2 cellular contexts compared by ENCODE assay signal in the genomic region with DNA sequence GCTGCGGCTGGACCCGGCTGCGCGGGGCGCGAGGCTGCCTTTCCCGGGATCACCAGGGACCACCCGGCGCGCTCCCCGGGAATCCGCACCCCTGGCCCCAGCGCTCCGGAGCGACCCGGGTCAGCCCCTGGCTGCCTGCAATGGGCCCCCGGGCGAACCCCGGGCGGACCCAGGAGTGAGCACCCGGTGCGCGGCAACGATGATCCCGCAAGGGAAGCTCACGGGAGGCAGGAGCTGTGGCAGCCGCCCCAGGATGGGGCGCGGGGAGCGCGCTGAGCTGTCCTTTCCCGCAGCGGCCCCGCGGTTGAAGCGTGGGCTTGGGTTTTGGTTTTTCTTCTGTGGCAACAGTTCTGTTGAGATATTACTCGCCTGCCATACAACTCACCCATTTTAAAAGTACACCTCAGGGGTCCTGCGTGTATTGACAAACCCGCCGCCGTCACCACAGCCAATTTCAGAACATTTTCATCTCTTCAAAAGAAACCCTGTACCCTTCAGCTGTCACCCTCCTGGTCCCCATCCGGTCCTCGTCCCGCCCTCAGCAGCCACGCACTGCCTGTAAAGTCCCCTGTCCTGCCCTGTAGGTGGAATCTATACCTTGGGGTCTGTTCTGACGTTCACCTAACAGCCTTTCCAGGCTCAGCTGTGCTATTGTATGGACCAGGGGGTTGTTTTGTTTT.
TF ChIP-seq lines count a peak whose summit lies in the region.

No MANE protein-coding gene starts in this region.

TF ChIP-seq in IMR-90, 13 proteins besides CTCF, POLR2A, EP300 and RAD21:
- TF ChIP-seq, protein P1, sequence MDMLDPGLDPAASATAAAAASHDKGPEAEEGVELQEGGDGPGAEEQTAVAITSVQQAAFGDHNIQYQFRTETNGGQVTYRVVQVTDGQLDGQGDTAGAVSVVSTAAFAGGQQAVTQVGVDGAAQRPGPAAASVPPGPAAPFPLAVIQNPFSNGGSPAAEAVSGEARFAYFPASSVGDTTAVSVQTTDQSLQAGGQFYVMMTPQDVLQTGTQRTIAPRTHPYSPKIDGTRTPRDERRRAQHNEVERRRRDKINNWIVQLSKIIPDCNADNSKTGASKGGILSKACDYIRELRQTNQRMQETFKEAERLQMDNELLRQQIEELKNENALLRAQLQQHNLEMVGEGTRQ (IDR thresholded peaks at IDR 0.05; ENCODE audit: low read depth, low read length), result no peak
- TF ChIP-seq CEBPB (IDR thresholded peaks at IDR 0.05; ENCODE audit: low read depth, low read length), result no peak
- TF ChIP-seq, protein P2, sequence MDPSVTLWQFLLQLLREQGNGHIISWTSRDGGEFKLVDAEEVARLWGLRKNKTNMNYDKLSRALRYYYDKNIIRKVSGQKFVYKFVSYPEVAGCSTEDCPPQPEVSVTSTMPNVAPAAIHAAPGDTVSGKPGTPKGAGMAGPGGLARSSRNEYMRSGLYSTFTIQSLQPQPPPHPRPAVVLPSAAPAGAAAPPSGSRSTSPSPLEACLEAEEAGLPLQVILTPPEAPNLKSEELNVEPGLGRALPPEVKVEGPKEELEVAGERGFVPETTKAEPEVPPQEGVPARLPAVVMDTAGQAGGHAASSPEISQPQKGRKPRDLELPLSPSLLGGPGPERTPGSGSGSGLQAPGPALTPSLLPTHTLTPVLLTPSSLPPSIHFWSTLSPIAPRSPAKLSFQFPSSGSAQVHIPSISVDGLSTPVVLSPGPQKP (IDR thresholded peaks at IDR 0.05; ENCODE audit: borderline replicate concordance, low read depth, low read length), result no peak

TF ChIP-seq in neural cell, 6 proteins besides CTCF, POLR2A, EP300 and RAD21 (continued from another document):
- TF ChIP-seq, protein P3, sequence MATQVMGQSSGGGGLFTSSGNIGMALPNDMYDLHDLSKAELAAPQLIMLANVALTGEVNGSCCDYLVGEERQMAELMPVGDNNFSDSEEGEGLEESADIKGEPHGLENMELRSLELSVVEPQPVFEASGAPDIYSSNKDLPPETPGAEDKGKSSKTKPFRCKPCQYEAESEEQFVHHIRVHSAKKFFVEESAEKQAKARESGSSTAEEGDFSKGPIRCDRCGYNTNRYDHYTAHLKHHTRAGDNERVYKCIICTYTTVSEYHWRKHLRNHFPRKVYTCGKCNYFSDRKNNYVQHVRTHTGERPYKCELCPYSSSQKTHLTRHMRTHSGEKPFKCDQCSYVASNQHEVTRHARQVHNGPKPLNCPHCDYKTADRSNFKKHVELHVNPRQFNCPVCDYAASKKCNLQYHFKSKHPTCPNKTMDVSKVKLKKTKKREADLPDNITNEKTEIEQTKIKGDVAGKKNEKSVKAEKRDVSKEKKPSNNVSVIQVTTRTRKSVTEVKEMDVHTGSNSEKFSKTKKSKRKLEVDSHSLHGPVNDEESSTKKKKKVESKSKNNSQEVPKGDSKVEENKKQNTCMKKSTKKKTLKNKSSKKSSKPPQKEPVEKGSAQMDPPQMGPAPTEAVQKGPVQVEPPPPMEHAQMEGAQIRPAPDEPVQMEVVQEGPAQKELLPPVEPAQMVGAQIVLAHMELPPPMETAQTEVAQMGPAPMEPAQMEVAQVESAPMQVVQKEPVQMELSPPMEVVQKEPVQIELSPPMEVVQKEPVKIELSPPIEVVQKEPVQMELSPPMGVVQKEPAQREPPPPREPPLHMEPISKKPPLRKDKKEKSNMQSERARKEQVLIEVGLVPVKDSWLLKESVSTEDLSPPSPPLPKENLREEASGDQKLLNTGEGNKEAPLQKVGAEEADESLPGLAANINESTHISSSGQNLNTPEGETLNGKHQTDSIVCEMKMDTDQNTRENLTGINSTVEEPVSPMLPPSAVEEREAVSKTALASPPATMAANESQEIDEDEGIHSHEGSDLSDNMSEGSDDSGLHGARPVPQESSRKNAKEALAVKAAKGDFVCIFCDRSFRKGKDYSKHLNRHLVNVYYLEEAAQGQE (IDR thresholded peaks at IDR 0.05; ENCODE audit: borderline replicate concordance), result no peak
- TF ChIP-seq EZH2 (IDR thresholded peaks at IDR 0.05; ENCODE audit: borderline replicate concordance, insufficient read depth, low read length, poor library complexity, severe bottlenecking) (no peak), MXI1 (conservative IDR thresholded peaks at IDR 0.05; ENCODE audit: poor library complexity, severe bottlenecking) (no peak), POLR2AphosphoS5 (IDR thresholded peaks at IDR 0.05) (no peak), TAF1 (IDR thresholded peaks at IDR 0.05; ENCODE audit: low read depth) (no peak)
